Comparison of ENCODE assay signal across 21 cellular contexts in genomic region chr9:79492092-79492995, GRCh38.
"Had no signal": no experiment of that assay in that cellular context is flagged by ENCODE, and none has a peak within 500 bp of the region (broad histone marks: within the 10 kb centered on the region; RNA-seq: fewer than 3 reads in every experiment).

No MANE protein-coding gene starts in this region.

- H3K27ac ChIP-seq: dorsolateral prefrontal cortex, epithelial cell of prostate, sigmoid colon, tibial artery had no signal

- H3K27me3 ChIP-seq: dorsolateral prefrontal cortex, sigmoid colon, tibial artery had no signal

- H3K36me3 ChIP-seq: sigmoid colon, tibial artery had no signal

- ATAC-seq: activated CD8-positive, alpha-beta memory T cell treated with anti-CD3 and anti-CD28 coated beads, Interleukin-2, amount 10 ng/mL, durations not matched to agents 7 days and 5 days; left lobe of liver; natural killer cell treated with Interleukin-12 subunit alpha and Interleukin-12 subunit beta and Interleukin-15 and Interleukin-18, amount 100 ng/mL, for 72 hours; stimulated activated naive CD8-positive, alpha-beta T cell treated with anti-CD3 and anti-CD28 coated beads, Interleukin-15, Interleukin-2, amounts not matched to agents 100 U/mL and 50 U/mL, for 24 hours had no signal

- FAIRE-seq: colon, frontal cortex, keratinocyte, urothelium cell line had no signal

- DNase-seq: activated CD4-positive, alpha-beta memory T cell treated with anti-CD3 and anti-CD28 coated beads for 36 hours; activated CD8-positive, alpha-beta memory T cell treated with anti-CD3 and anti-CD28 coated beads, Interleukin-2, amount 10 ng/mL, durations not matched to agents 7 days and 5 days; activated naive CD8-positive, alpha-beta T cell treated with anti-CD3 and anti-CD28 coated beads, Interleukin-2, amount 10 ng/mL, durations not matched to agents 7 days and 5 days; amygdala; caudate nucleus; dorsolateral prefrontal cortex; hypothalamus; sigmoid colon; stimulated activated CD4-positive, alpha-beta T cell treated with anti-CD3 and anti-CD28 coated beads, Interleukin-1b, Interleukin-23, amount 100 ng/mL, for 48 hours; stimulated activated naive CD8-positive, alpha-beta T cell treated with anti-CD3 and anti-CD28 coated beads, Interleukin-15, Interleukin-2, amounts not matched to agents 100 U/mL and 50 U/mL, for 24 hours; substantia nigra; T-helper 2 cell; tibial artery had no signal

- H3K4me1 ChIP-seq: sigmoid colon had no signal

- H3K4me3 ChIP-seq: dorsolateral prefrontal cortex, lung, sigmoid colon, tibial artery had no signal
